In genomic region chr12:949337-950099, GRCh38 we compare ENCODE assay signal across 8 cellular contexts. TPM values are rescaled to one million over a fixed set of nuclear protein-coding genes. Genes with fewer than 3 reads are reported as not detected.
A peak's percentile ranks its signal among the peaks of the same experiment; 100 is the strongest.
DNase-seq lines count a peak whose midpoint lies in the region; ATAC-seq and TF ChIP-seq lines count a peak whose summit lies in the region.

Gene RAD52 (minus strand): TSS chr12:949694. CDS start chr12:933058, 16,636 bp downstream.

- peak; percentile 99 for DNase-seq in EL
- peak; percentile 92 for DNase-seq in GOT3 (lab: John Stamatoyannopoulos, UW)
- DNase-seq in LNCaP clone FGC (ENCODE audit: low read depth) = peak; percentile 98
- peak; percentile 99 for DNase-seq in RWPE2 (ENCODE audit: low spot score)
- DNase-seq in activated T-helper 9 cell treated with anti-CD3 and anti-CD28 coated beads, Interleukin-2, amount 50 U/mL, for 16 hours (ENCODE audit: low read depth) = peak; percentile 97
- peak; percentile 99 for DNase-seq in fibroblast of peridontal ligament (ENCODE audit: extremely low read depth)
- DNase-seq in natural killer cell treated with Interleukin-12 subunit alpha and Interleukin-12 subunit beta and Interleukin-15 and Interleukin-18, amount 100 ng/mL, for 72 hours (ENCODE audit: low spot score) = peak; percentile 98

- no peaks in the 10 kb centered on the region for H3K9me3 ChIP-seq in RWPE2 (ENCODE audit: severe bottlenecking)

- H3K27me3 Mint-ChIP-seq in natural killer cell treated with Interleukin-12 subunit alpha and Interleukin-12 subunit beta and Interleukin-15 and Interleukin-18, amount 100 ng/mL, for 72 hours = no peaks in the 10 kb centered on the region
- no peaks in the 10 kb centered on the region for H3K27me3 Mint-ChIP-seq in stimulated activated naive CD8-positive, alpha-beta T cell treated with anti-CD3 and anti-CD28 coated beads, Interleukin-15, Interleukin-2, amounts not matched to agents 100 ng/mL and 50 ng/mL, for 24 hours

- peak within 1 kb of the TSS; percentile 97 for H3K4me3 ChIP-seq in LNCaP clone FGC (ENCODE audit: low read depth, low read length)
- peak within 1 kb of the TSS; percentile 76 for H3K4me3 ChIP-seq in RWPE2 (ENCODE audit: severe bottlenecking)

- H3K36me3 ChIP-seq in RWPE2 (ENCODE audit: low read depth) = peaks cover 10% of the 10 kb centered on the region; the same call in 1 of the 2 replicates

- H3K36me3 Mint-ChIP-seq in natural killer cell treated with Interleukin-12 subunit alpha and Interleukin-12 subunit beta and Interleukin-15 and Interleukin-18, amount 100 ng/mL, for 72 hours = no peaks in the 10 kb centered on the region
- H3K36me3 Mint-ChIP-seq in stimulated activated naive CD8-positive, alpha-beta T cell treated with anti-CD3 and anti-CD28 coated beads, Interleukin-15, Interleukin-2, amounts not matched to agents 100 ng/mL and 50 ng/mL, for 24 hours (ENCODE audit: low read depth) = peaks cover 15% of the 10 kb centered on the region

- peaks cover 24 to 31% of the 10 kb centered on the region in 2 donors for H3K4me1 Mint-ChIP-seq in natural killer cell treated with Interleukin-12 subunit alpha and Interleukin-12 subunit beta and Interleukin-15 and Interleukin-18, amount 100 ng/mL, for 72 hours (ENCODE audit: low read depth in 2 of 2)
- H3K4me1 Mint-ChIP-seq in stimulated activated naive CD8-positive, alpha-beta T cell treated with anti-CD3 and anti-CD28 coated beads, Interleukin-15, Interleukin-2, amounts not matched to agents 100 ng/mL and 50 ng/mL, for 24 hours (ENCODE audit: low read depth) = peaks cover 33% of the 10 kb centered on the region

- peak within 1 kb of the TSS; percentile 93 for H3K27ac ChIP-seq in RWPE2 (ENCODE audit: poor library complexity, severe bottlenecking)

- ATAC-seq in RWPE2 (ENCODE audit: low read depth) = peak; percentile 84
- peak; percentile 90 to 92 for ATAC-seq in natural killer cell treated with Interleukin-12 subunit alpha and Interleukin-12 subunit beta and Interleukin-15 and Interleukin-18, amount 100 ng/mL, for 72 hours

- no peaks in the 10 kb centered on the region for H3K27me3 ChIP-seq in RWPE2 (ENCODE audit: insufficient read depth, poor library complexity, severe bottlenecking)

- H3K27ac Mint-ChIP-seq in natural killer cell treated with Interleukin-12 subunit alpha and Interleukin-12 subunit beta and Interleukin-15 and Interleukin-18, amount 100 ng/mL, for 72 hours = peak within 1 kb of the TSS; percentile 91 to 97
- H3K27ac Mint-ChIP-seq in stimulated activated naive CD8-positive, alpha-beta T cell treated with anti-CD3 and anti-CD28 coated beads, Interleukin-15, Interleukin-2, amounts not matched to agents 100 ng/mL and 50 ng/mL, for 24 hours = peak within 1 kb of the TSS; percentile 93

- no peaks in the 10 kb centered on the region for H3K9me3 Mint-ChIP-seq in natural killer cell treated with Interleukin-12 subunit alpha and Interleukin-12 subunit beta and Interleukin-15 and Interleukin-18, amount 100 ng/mL, for 72 hours
- H3K9me3 Mint-ChIP-seq in stimulated activated naive CD8-positive, alpha-beta T cell treated with anti-CD3 and anti-CD28 coated beads, Interleukin-15, Interleukin-2, amounts not matched to agents 100 ng/mL and 50 ng/mL, for 24 hours = no peaks in the 10 kb centered on the region

- H3K4me3 Mint-ChIP-seq in natural killer cell treated with Interleukin-12 subunit alpha and Interleukin-12 subunit beta and Interleukin-15 and Interleukin-18, amount 100 ng/mL, for 72 hours = peak within 1 kb of the TSS; percentile 97
- peak within 1 kb of the TSS; percentile 98 for H3K4me3 Mint-ChIP-seq in stimulated activated naive CD8-positive, alpha-beta T cell treated with anti-CD3 and anti-CD28 coated beads, Interleukin-15, Interleukin-2, amounts not matched to agents 100 ng/mL and 50 ng/mL, for 24 hours

- H3K4me1 ChIP-seq in RWPE2 (ENCODE audit: insufficient read depth, poor library complexity, severe bottlenecking) = peaks cover 19% of the 10 kb centered on the region

- TF ChIP-seq CTCF in LNCaP clone FGC (IDR thresholded peaks at IDR 0.05; ENCODE audit: control insufficient read depth, extremely low read depth, insufficient read depth) = peak; percentile 99
- TF ChIP-seq CTCF in RWPE2 (IDR thresholded peaks at IDR 0.05; ENCODE audit: poor library complexity, severe bottlenecking) = peak; percentile 100

RNA-seq across cellular contexts. Expression of gene RAD52, which starts in this region (rescaled TPM):
- total RNA-seq in natural killer cell treated with Interleukin-12 subunit alpha and Interleukin-12 subunit beta and Interleukin-15 and Interleukin-18, amount 100 ng/mL, for 72 hours = 10 to 100 TPM; 17.0 to 24.9 TPM

Comparison
In these comparisons a context has a peak if more than half of its experiments do, and no peak if none do; other contexts are left out.
1. Peak in every context shown above with its lines: DNase-seq, ATAC-seq, H3K4me3 ChIP-seq and H3K27ac ChIP-seq.